ENCODE assay signal across 21 cellular contexts in genomic region chr12:123617580-123617979, GRCh38.
"Had no signal": no experiment of that assay in that cellular context is flagged by ENCODE, and none has a peak within 500 bp of the region (broad histone marks: within the 10 kb centered on the region; RNA-seq: fewer than 3 reads in every experiment).

No MANE protein-coding gene starts in this region.

- H3K4me1 ChIP-seq: gastrocnemius medialis, psoas muscle, tibial artery, upper lobe of left lung, vagina had no signal

- H3K4me3 ChIP-seq: esophagus muscularis mucosa, gastrocnemius medialis, heart right ventricle, psoas muscle, sigmoid colon, skin epidermis, tibial artery, upper lobe of left lung, vagina had no signal

- ATAC-seq: naive thymus-derived CD4-positive, alpha-beta T cell; psoas muscle had no signal

- DNase-seq: effector memory CD4-positive, alpha-beta T cell; gastrocnemius medialis; heart right ventricle; kidney glomerular epithelial cell; mammary epithelial cell; naive thymus-derived CD4-positive, alpha-beta T cell; nephron progenitor cell; psoas muscle; retina; sigmoid colon; stimulated activated CD4-positive, alpha-beta T cell treated with anti-CD3 and anti-CD28 coated beads, Interleukin-2, amount 100 ng/mL, for 24 hours; stimulated activated CD4-positive, alpha-beta T cell treated with anti-CD3 and anti-CD28 coated beads, Interleukin-4, amount 100 ng/mL, for 4 hours; stimulated activated naive CD4-positive, alpha-beta T cell; tibial artery had no signal

- H3K4me3 Mint-ChIP-seq: naive thymus-derived CD4-positive, alpha-beta T cell; nephron progenitor cell had no signal

- H3K4me1 Mint-ChIP-seq: nephron progenitor cell had no signal

- H3K9me3 ChIP-seq: esophagus muscularis mucosa, gastrocnemius medialis, heart right ventricle, psoas muscle, sigmoid colon, tibial artery, upper lobe of left lung, vagina had no signal

- H3K27me3 Mint-ChIP-seq: naive thymus-derived CD4-positive, alpha-beta T cell had no signal

- H3K9me3 Mint-ChIP-seq: naive thymus-derived CD4-positive, alpha-beta T cell; nephron progenitor cell had no signal

- H3K27me3 ChIP-seq: esophagus muscularis mucosa, gastrocnemius medialis, heart right ventricle, sigmoid colon, tibial artery, upper lobe of left lung, vagina had no signal

- H3K27ac ChIP-seq: epithelial cell of prostate, gastrocnemius medialis, heart right ventricle, psoas muscle, sigmoid colon, skin epidermis, tibial artery, upper lobe of left lung, vagina had no signal

- FAIRE-seq: endometrium, islet of Langerhans had no signal
